In the genomic region with DNA sequence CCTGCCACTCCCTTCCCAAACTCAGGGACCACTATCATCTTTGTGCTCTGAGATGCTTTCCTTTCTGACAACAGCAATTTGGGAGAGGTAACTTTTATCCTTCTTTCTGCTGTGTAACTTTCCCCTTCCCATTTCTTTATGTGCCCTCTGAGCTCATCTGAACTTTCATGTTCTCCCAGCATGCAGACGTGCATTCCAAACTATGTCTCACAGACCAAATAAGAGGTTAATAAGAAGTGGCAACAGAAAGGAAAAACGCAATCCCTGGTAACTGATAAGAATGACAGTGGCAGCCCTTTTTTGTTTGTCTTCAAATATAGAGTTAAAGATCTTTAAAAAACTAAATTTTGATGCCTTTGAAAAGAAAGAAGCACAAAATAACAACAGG, we compare ENCODE assay signal across 10 cellular contexts.
DNase-seq lines count a peak whose midpoint lies in the region; ATAC-seq and TF ChIP-seq lines count a peak whose summit lies in the region.
"Had no signal": no experiment of that assay in that cellular context is flagged by ENCODE, and none has a peak within 500 bp of the region (broad histone marks: within the 10 kb centered on the region; RNA-seq: fewer than 3 reads in every experiment).

No MANE protein-coding gene starts in this region.

- peak overlapping the region; percentile 54 for H3K27ac Mint-ChIP-seq in activated CD4-positive, alpha-beta T cell treated with anti-CD3 and anti-CD28 coated beads, Interleukin-2, amount 10 ng/mL, durations not matched to agents 24 days and 14 days
- H3K27ac Mint-ChIP-seq in activated CD8-positive, alpha-beta T cell treated with anti-CD3 and anti-CD28 coated beads, Interleukin-2, amount 10 ng/mL, durations not matched to agents 7 days and 5 days = peak overlapping the region; percentile 76
- peak overlapping the region; percentile 94 to 95 for H3K27ac Mint-ChIP-seq in stimulated activated naive CD8-positive, alpha-beta T cell treated with anti-CD3 and anti-CD28 coated beads, Interleukin-15, amount 100 ng/mL, for 72 hours

- CTCF ChIA-PET in activated CD8-positive, alpha-beta T cell treated with anti-CD3 and anti-CD28 coated beads, Interleukin-2, amount 10 ng/mL, durations not matched to agents 7 days and 5 days (lab: Charles Lee) = interaction anchor here (4.7 to 6.5 kb wide), 2 partner anchors 12 to 18 kb away, joined by 26 to 53 read pairs; no protein-coding TSS in a partner anchor

- TF ChIP-seq POLR2A in gastroesophageal sphincter (IDR thresholded peaks at IDR 0.05) = no peak

- TF ChIP-seq EP300 in gastroesophageal sphincter (IDR thresholded peaks at IDR 0.05) = no peak

- H3K27me3 Mint-ChIP-seq in activated CD4-positive, alpha-beta T cell treated with anti-CD3 and anti-CD28 coated beads, Interleukin-2, amount 10 ng/mL, durations not matched to agents 24 days and 14 days = no peaks in the 10 kb centered on the region
- H3K27me3 Mint-ChIP-seq in activated CD8-positive, alpha-beta T cell treated with anti-CD3 and anti-CD28 coated beads, Interleukin-2, amount 10 ng/mL, durations not matched to agents 7 days and 5 days (ENCODE audit: low read depth) = no peaks in the 10 kb centered on the region
- H3K27me3 Mint-ChIP-seq in stimulated activated naive CD8-positive, alpha-beta T cell treated with anti-CD3 and anti-CD28 coated beads, Interleukin-15, amount 100 ng/mL, for 72 hours = no peaks in the 10 kb centered on the region

- peaks cover 5% of the 10 kb centered on the region for H3K9me3 Mint-ChIP-seq in activated CD4-positive, alpha-beta T cell treated with anti-CD3 and anti-CD28 coated beads, Interleukin-2, amount 10 ng/mL, durations not matched to agents 24 days and 14 days
- H3K9me3 Mint-ChIP-seq in activated CD8-positive, alpha-beta T cell treated with anti-CD3 and anti-CD28 coated beads, Interleukin-2, amount 10 ng/mL, durations not matched to agents 7 days and 5 days (ENCODE audit: insufficient read depth) = no peaks in the 10 kb centered on the region
- no peaks in the 10 kb centered on the region for H3K9me3 Mint-ChIP-seq in stimulated activated naive CD8-positive, alpha-beta T cell treated with anti-CD3 and anti-CD28 coated beads, Interleukin-15, amount 100 ng/mL, for 72 hours

- peak overlapping the region; percentile 85 to 98 (median 97) for H3K27ac ChIP-seq in gastroesophageal sphincter

- no peak for ATAC-seq in activated CD8-positive, alpha-beta T cell treated with anti-CD3 and anti-CD28 coated beads, Interleukin-2, amount 10 ng/mL, durations not matched to agents 7 days and 5 days
- ATAC-seq in gastroesophageal sphincter = no peak
- ATAC-seq in stimulated activated naive CD8-positive, alpha-beta T cell treated with anti-CD3 and anti-CD28 coated beads, Interleukin-15, amount 100 ng/mL, for 72 hours = no peak
- no peak for ATAC-seq in left lobe of liver

- peaks cover 89% of the 10 kb centered on the region for H3K36me3 Mint-ChIP-seq in activated CD4-positive, alpha-beta T cell treated with anti-CD3 and anti-CD28 coated beads, Interleukin-2, amount 10 ng/mL, durations not matched to agents 24 days and 14 days (ENCODE audit: low read depth)
- peaks cover 89% of the 10 kb centered on the region for H3K36me3 Mint-ChIP-seq in activated CD8-positive, alpha-beta T cell treated with anti-CD3 and anti-CD28 coated beads, Interleukin-2, amount 10 ng/mL, durations not matched to agents 7 days and 5 days (ENCODE audit: low read depth)

- intact Hi-C loops in activated CD4-positive, alpha-beta T cell treated with anti-CD3 and anti-CD28 coated beads, Interleukin-2, amount 10 ng/mL, durations not matched to agents 24 days and 14 days (cut with micrococcal nuclease) = loop anchor here (1.0 kb wide), 4 partner anchors 13 to 39 kb away; no protein-coding TSS in a partner anchor

- TF ChIP-seq CTCF in gastroesophageal sphincter (IDR thresholded peaks at IDR 0.05) = no peak

- DNase-seq in activated CD4-positive, alpha-beta T cell treated with anti-CD3 and anti-CD28 coated beads, Interleukin-2, amount 10 ng/mL, durations not matched to agents 24 days and 14 days = no peak
- no peak for DNase-seq in activated CD4-positive, alpha-beta T cell treated with anti-CD3 and anti-CD28 coated beads for 1 hour
- no peak for DNase-seq in activated CD8-positive, alpha-beta T cell treated with anti-CD3 and anti-CD28 coated beads, Interleukin-2, amount 10 ng/mL, durations not matched to agents 7 days and 5 days
- no peak for DNase-seq in stimulated activated naive CD8-positive, alpha-beta T cell treated with anti-CD3 and anti-CD28 coated beads, Interleukin-15, amount 100 ng/mL, for 72 hours
- DNase-seq in HuH-7.5 (ENCODE audit: low spot score) (no peak), activated gamma-delta T cell treated with Interleukin-2 at 50 U/mL for 16 hours (no peak), left lobe of liver (ENCODE audit: low spot score) (no peak)
- DNase-seq: NCI-H1092 treated with DMSO at 0.1 percent for 48 hours, SIG-M5 had no signal

- H3K4me1 ChIP-seq in gastroesophageal sphincter = peaks cover 71 to 100% (median 85%) of the 10 kb centered on the region in 3 donors

- no peak overlapping the region for H3K4me3 ChIP-seq in gastroesophageal sphincter

- 23% methylated on average over 2 of the region's 2 CpGs; no CpG with 5 or more reads in 1 of the 2 donors for WGBS in gastroesophageal sphincter (ENCODE audit: low coverage in 1 of 2), 2 donors

- H3K36me3 ChIP-seq in gastroesophageal sphincter = peaks cover 0 to 40% of the 10 kb centered on the region in 2 donors

- POLR2A ChIA-PET in activated CD8-positive, alpha-beta T cell treated with anti-CD3 and anti-CD28 coated beads, Interleukin-2, amount 10 ng/mL, durations not matched to agents 7 days and 5 days (lab: Charles Lee) = interaction anchor here (4.6 kb wide), 1 partner anchor 13 kb away, joined by 38 read pairs; no protein-coding TSS in a partner anchor

- no peaks in the 10 kb centered on the region for H3K27me3 ChIP-seq in gastroesophageal sphincter

- H3K4me3 Mint-ChIP-seq in activated CD4-positive, alpha-beta T cell treated with anti-CD3 and anti-CD28 coated beads, Interleukin-2, amount 10 ng/mL, durations not matched to agents 24 days and 14 days = peak overlapping the region; percentile 25
- peak overlapping the region; percentile 20 for H3K4me3 Mint-ChIP-seq in activated CD8-positive, alpha-beta T cell treated with anti-CD3 and anti-CD28 coated beads, Interleukin-2, amount 10 ng/mL, durations not matched to agents 7 days and 5 days
- H3K4me3 Mint-ChIP-seq in stimulated activated naive CD8-positive, alpha-beta T cell treated with anti-CD3 and anti-CD28 coated beads, Interleukin-15, amount 100 ng/mL, for 72 hours = peak overlapping the region; percentile 46 to 58

- no peaks in the 10 kb centered on the region for H3K9me3 ChIP-seq in gastroesophageal sphincter

- peaks cover 77% of the 10 kb centered on the region for H3K4me1 Mint-ChIP-seq in activated CD4-positive, alpha-beta T cell treated with anti-CD3 and anti-CD28 coated beads, Interleukin-2, amount 10 ng/mL, durations not matched to agents 24 days and 14 days
- H3K4me1 Mint-ChIP-seq in activated CD8-positive, alpha-beta T cell treated with anti-CD3 and anti-CD28 coated beads, Interleukin-2, amount 10 ng/mL, durations not matched to agents 7 days and 5 days (ENCODE audit: low read depth) = peaks cover 98% of the 10 kb centered on the region
- H3K4me1 Mint-ChIP-seq in stimulated activated naive CD8-positive, alpha-beta T cell treated with anti-CD3 and anti-CD28 coated beads, Interleukin-15, amount 100 ng/mL, for 72 hours = peaks cover 100% of the 10 kb centered on the region
